Comparison of ENCODE assay signal across 25 cellular contexts in the genomic region with DNA sequence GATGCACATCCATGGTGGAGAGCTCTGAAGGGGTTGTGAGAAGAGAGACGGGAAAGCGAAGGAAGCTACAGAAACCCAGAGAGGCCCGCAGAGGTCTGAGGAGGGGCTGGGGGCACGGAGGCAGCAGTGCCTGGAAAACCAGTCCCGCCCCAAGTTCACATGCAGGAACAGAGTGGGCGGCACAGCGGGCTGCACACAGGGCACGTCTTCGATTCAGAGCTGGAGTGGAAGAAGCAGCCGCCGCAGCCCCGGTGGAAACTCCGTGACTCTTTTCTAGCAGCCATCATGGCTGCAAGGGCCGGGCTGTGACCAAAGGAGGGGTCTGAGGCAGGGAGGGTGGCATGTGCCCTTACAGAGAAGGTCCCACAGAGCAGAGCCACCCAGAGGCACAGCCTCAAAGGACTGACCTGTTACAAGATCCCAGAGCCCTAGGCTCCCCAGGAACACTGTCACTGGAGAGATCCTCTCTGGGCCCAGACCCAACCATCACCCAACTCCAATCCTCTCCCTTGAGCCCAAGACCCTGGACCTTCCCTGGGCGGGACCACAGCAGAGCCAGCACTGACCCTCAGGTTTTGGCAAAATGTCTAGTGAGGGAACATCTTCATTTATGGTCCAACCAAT. TPM values are rescaled to one million over a fixed set of nuclear protein-coding genes. Genes with fewer than 3 reads are reported as not detected.
DNase-seq lines count a peak whose midpoint lies in the region; ATAC-seq and TF ChIP-seq lines count a peak whose summit lies in the region.
"Had no signal": no experiment of that assay in that cellular context is flagged by ENCODE, and none has a peak within 500 bp of the region (broad histone marks: within the 10 kb centered on the region; RNA-seq: fewer than 3 reads in every experiment).

No MANE protein-coding gene starts in this region.

- no peak overlapping the region for H3K9ac ChIP-seq in neuronal stem cell (ENCODE audit: low read depth, low read length, poor library complexity)
- H3K9ac ChIP-seq in skeletal muscle tissue (ENCODE audit: low read depth in 1 of 3, low read length in 3 of 3) = peak overlapping the region in 1 of 3 donors; percentile 25
- H3K9ac ChIP-seq: GM23248 had no signal

- POLR2A ChIA-PET in Panc1 (lab: Charles Lee) = no interaction called here

- no peaks in the 10 kb centered on the region for H3K9me3 Mint-ChIP-seq in endothelial cell (ENCODE audit: unreplicated experiment)
- H3K9me3 Mint-ChIP-seq: CD8-positive, alpha-beta T cell had no signal

- no peaks in the 10 kb centered on the region for H3K4me1 Mint-ChIP-seq in endothelial cell (ENCODE audit: unreplicated experiment)

- H3K36me3 ChIP-seq in Panc1 (ENCODE audit: control insufficient read depth, insufficient read depth, low read length) = no peaks in the 10 kb centered on the region
- no peaks in the 10 kb centered on the region for H3K36me3 ChIP-seq in neuronal stem cell (replicated peaks in 1 of 2; ENCODE audit: control insufficient read depth in 2 of 2, insufficient read depth in 2 of 2, low read length in 2 of 2)
- H3K36me3 ChIP-seq in skeletal muscle tissue (ENCODE audit: control insufficient read depth in 3 of 3, insufficient read depth in 3 of 3, low read length in 3 of 3) = peaks cover 11 to 32% (median 19%) of the 10 kb centered on the region in 3 donors
- H3K36me3 ChIP-seq: BLaER1 treated with 17β-estradiol and CSF1 and Interleukin-3, amounts not matched to agents 10 nM and 100 nM; MG63 had no signal

- BruUV-seq in Panc1 (replicated peaks; lab: Mats Ljungman, UMichigan) = no TSS peak

- no peak for DNase-seq in Panc1 (ENCODE audit: low read depth, low spot score)
- no peak for DNase-seq in endothelial cell (ENCODE audit: low spot score)
- no peak for DNase-seq in neuronal stem cell (ENCODE audit: low spot score)
- DNase-seq in 8988T = no peak
- DNase-seq in activated T-cell treated with anti-CD3 and anti-CD28 coated beads, Interleukin-2, amount 50 U/mL, for 1 hour = no peak
- no peak for DNase-seq in stimulated activated CD4-positive, alpha-beta T cell treated with anti-CD3 and anti-CD28 coated beads, Interleukin-4, amount 100 ng/mL, for 1 hour
- DNase-seq: Caco-2; CD8-positive, alpha-beta T cell; GM23248; H7; KG1; MG63; NCI-H1105 treated with DMSO at 0.1 percent for 48 hours; NCI-H146; NCI-H1930; NCI-H446; NCI-H524 treated with DMSO at 0.1 percent for 48 hours; NCI-H82; NK-92 treated with Interleukin-12 subunit alpha and Interleukin-12 subunit beta, amount 100 ng/mL, for 24 hours; PC-9; SHP77 treated with DMSO at 0.1 percent for 48 hours had no signal

- H3K27me3 Mint-ChIP-seq in endothelial cell (ENCODE audit: unreplicated experiment) = peaks cover 8% of the 10 kb centered on the region

- H3K27ac Mint-ChIP-seq in endothelial cell (ENCODE audit: unreplicated experiment) = no peak overlapping the region
- H3K27ac Mint-ChIP-seq: CD8-positive, alpha-beta T cell had no signal

- no peak overlapping the region for H3K14ac ChIP-seq in neuronal stem cell (ENCODE audit: low read length)

- CTCF ChIA-PET in Panc1 (lab: Charles Lee) = interaction anchor here (0.6 kb wide), 1 partner anchor 374 kb away, joined by 7 read pairs; no protein-coding TSS in a partner anchor

- H3K9me3 ChIP-seq in Panc1 (ENCODE audit: control insufficient read depth, insufficient read depth, low read depth, low read length) = no peaks in the 10 kb centered on the region
- no peaks in the 10 kb centered on the region for H3K9me3 ChIP-seq in neuronal stem cell (replicated peaks in 1 of 2; ENCODE audit: control insufficient read depth in 2 of 2, insufficient read depth in 1 of 2, low read depth in 1 of 2, low read length in 2 of 2)
- no peaks in the 10 kb centered on the region for H3K9me3 ChIP-seq in skeletal muscle tissue (ENCODE audit: control insufficient read depth in 3 of 3, low read length in 3 of 3)
- H3K9me3 ChIP-seq: A549; BLaER1 treated with 17β-estradiol and CSF1 and Interleukin-3, amounts not matched to agents 10 nM and 100 nM; Caco-2; MG63 had no signal

- no peak overlapping the region for H2BK120ac ChIP-seq in neuronal stem cell (ENCODE audit: low read depth, low read length)

- no peak overlapping the region for H2BK12ac ChIP-seq in neuronal stem cell (ENCODE audit: low read length)

- no peak overlapping the region for H2AFZ ChIP-seq in neuronal stem cell (ENCODE audit: low read length)
- H2AFZ ChIP-seq: GM23248, PC-9 had no signal

- in situ Hi-C loops in Panc1 (cut with HindIII; ENCODE audit: low pct_unique_long_range_greater_than_20kb, low sequenced_read_pairs) = no loop called here

- no peak for TF ChIP-seq CTCF in Panc1 (IDR thresholded peaks at IDR 0.05)
- no peak for TF ChIP-seq CTCF in endothelial cell (IDR thresholded peaks at IDR 0.05; ENCODE audit: unreplicated experiment)

- ATAC-seq in Panc1 = peak; percentile 57; the same call in 1 of the 2 replicates
- ATAC-seq in activated CD4-positive, CD25-positive, alpha-beta regulatory T cell treated with anti-CD3 and anti-CD28 coated beads, Interleukin-2, amount 50 U/mL, for 24 hours = no peak
- ATAC-seq: CD8-positive, alpha-beta T cell had no signal

- H3K36me3 Mint-ChIP-seq in endothelial cell (ENCODE audit: low read depth, unreplicated experiment) = peaks cover 6% of the 10 kb centered on the region
- H3K36me3 Mint-ChIP-seq: CD8-positive, alpha-beta T cell had no signal

- WGBS in neuronal stem cell (ENCODE audit: extremely low coverage in 2 of 2, insufficient read length in 2 of 2, insufficient replicate concordance in 1 of 2), 2 donors = no CpG with 5 or more reads among the region's 15 CpGs

- H3K79me1 ChIP-seq in neuronal stem cell (ENCODE audit: low read depth, low read length) = no peaks in the 10 kb centered on the region

- no peak overlapping the region for H3K27ac ChIP-seq in Panc1 (ENCODE audit: low read length)
- no peak overlapping the region for H3K27ac ChIP-seq in neuronal stem cell (replicated peaks; ENCODE audit: low read length)
- peak overlapping the region; percentile 54 for H3K27ac ChIP-seq in skeletal muscle tissue (ENCODE audit: low read depth, low read length)
- H3K27ac ChIP-seq: A549, GM23248, PC-9 had no signal

- H3K4me3 Mint-ChIP-seq in endothelial cell (ENCODE audit: unreplicated experiment) = peak overlapping the region; percentile 14
- H3K4me3 Mint-ChIP-seq: CD8-positive, alpha-beta T cell had no signal

- no peak overlapping the region for H2BK15ac ChIP-seq in neuronal stem cell (ENCODE audit: low read length)

- peak overlapping the region; percentile 32 for H3K23ac ChIP-seq in neuronal stem cell (ENCODE audit: low read depth, low read length, poor library complexity)

- H4K8ac ChIP-seq in neuronal stem cell (ENCODE audit: low read depth, low read length) = no peak overlapping the region

- H3K4ac ChIP-seq in neuronal stem cell (ENCODE audit: low read length) = no peak overlapping the region

- H3K4me2 ChIP-seq in neuronal stem cell (ENCODE audit: insufficient read depth, low read length, poor library complexity, severe bottlenecking) = no peak overlapping the region
- H3K4me2 ChIP-seq: A549, PC-9 had no signal

- no peaks in the 10 kb centered on the region for H3K4me1 ChIP-seq in Panc1 (ENCODE audit: control insufficient read depth, insufficient read depth, low read length)
- H3K4me1 ChIP-seq in neuronal stem cell (ENCODE audit: control insufficient read depth in 2 of 2, insufficient read depth in 1 of 2, low read depth in 1 of 2, low read length in 2 of 2) = no peaks in the 10 kb centered on the region
- peaks cover 24 to 55% (median 35%) of the 10 kb centered on the region in 3 donors for H3K4me1 ChIP-seq in skeletal muscle tissue (ENCODE audit: control insufficient read depth in 3 of 3, insufficient read depth in 3 of 3, low read length in 3 of 3)
- H3K4me1 ChIP-seq: A549, Caco-2 had no signal

- no peak overlapping the region for H2BK5ac ChIP-seq in neuronal stem cell (ENCODE audit: low read length)

- no peak overlapping the region for H3K18ac ChIP-seq in neuronal stem cell (ENCODE audit: low read length)

- H3K27me3 ChIP-seq in Panc1 (ENCODE audit: control insufficient read depth, insufficient read depth, low read length) (no peaks in the 10 kb centered on the region), neuronal stem cell (ENCODE audit: control insufficient read depth in 3 of 3, insufficient read depth in 3 of 3, low read depth in 1 of 3, low read length in 3 of 3) (peaks cover 0 to 10% (median 0%) of the 10 kb centered on the region in 3 experiments), skeletal muscle tissue (ENCODE audit: control insufficient read depth in 3 of 3, insufficient read depth in 3 of 3, low read length in 3 of 3) (no peaks in the 10 kb centered on the region)
- H3K27me3 ChIP-seq: MG63 had no signal

- H3K4me3 ChIP-seq in Panc1 (ENCODE audit: low read depth in 2 of 2, low read length in 2 of 2) (no peak overlapping the region), neuronal stem cell (ENCODE audit: low read length in 2 of 2) (no peak overlapping the region), skeletal muscle tissue (ENCODE audit: low read length in 3 of 3) (no peak overlapping the region)
- H3K4me3 ChIP-seq: A549; BLaER1 treated with 17β-estradiol and CSF1 and Interleukin-3, amounts not matched to agents 10 nM and 100 nM; GM23248; MG63; PC-9 had no signal

- intact Hi-C loops in Panc1 (cut with micrococcal nuclease; ENCODE audit: unreplicated experiment) = no loop called here

- no peak overlapping the region for H4K91ac ChIP-seq in neuronal stem cell (ENCODE audit: low read depth, low read length, poor library complexity)

- H2AK5ac ChIP-seq in neuronal stem cell (ENCODE audit: low read depth, low read length) = no peak overlapping the region

RNA-seq across cellular contexts. Expression of a gene that starts 10.7 kb away (rescaled TPM):
- not detected for total RNA-seq in Panc1 (2021; ENCODE audit: unreplicated experiment)
- not detected for polyA plus RNA-seq in Panc1 (2012; ENCODE audit: insufficient read length)
- total RNA-seq in endothelial cell (ENCODE audit: unreplicated experiment) = not detected
- not detected for polyA plus RNA-seq in neuronal stem cell (2013, experiment 1 of 2)
- polyA plus RNA-seq in neuronal stem cell (2013, experiment 2 of 2) = not detected
- 9.9 TPM for total RNA-seq in skeletal muscle tissue
- total RNA-seq: Caco-2; CD8-positive, alpha-beta T cell; GM23248; H7; PC-9 had no signal
- polyA plus RNA-seq: A549, GM23248 had no signal

RNA-seq across cellular contexts. Expression of a gene that starts 38.7 kb away (rescaled TPM):
- 8.1 TPM for total RNA-seq in Panc1 (2021; ENCODE audit: unreplicated experiment)
- polyA plus RNA-seq in Panc1 (2012; ENCODE audit: insufficient read length) = 3.9 TPM
- total RNA-seq in endothelial cell (ENCODE audit: unreplicated experiment) = not detected
- not detected for polyA plus RNA-seq in neuronal stem cell (2013, experiment 1 of 2)
- 0.03 TPM for polyA plus RNA-seq in neuronal stem cell (2013, experiment 2 of 2)
- not detected for total RNA-seq in skeletal muscle tissue
- total RNA-seq: CD8-positive, alpha-beta T cell; GM23248; H7 had no signal
- polyA plus RNA-seq: GM23248 had no signal

RNA-seq across cellular contexts. Expression of a gene that starts 38.9 kb away (rescaled TPM):
- total RNA-seq in Panc1 (2021; ENCODE audit: unreplicated experiment) = 7.7 TPM
- 8.6 TPM for polyA plus RNA-seq in Panc1 (2012; ENCODE audit: insufficient read length)
- 9.0 TPM for total RNA-seq in endothelial cell (ENCODE audit: unreplicated experiment)
- 0.99 TPM for polyA plus RNA-seq in neuronal stem cell (2013, experiment 1 of 2)
- 0.84 TPM for polyA plus RNA-seq in neuronal stem cell (2013, experiment 2 of 2)
- 17.7 TPM for total RNA-seq in skeletal muscle tissue
- total RNA-seq: CD8-positive, alpha-beta T cell had no signal

RNA-seq across cellular contexts. Expression of a gene that starts 59.8 kb away (rescaled TPM):
- total RNA-seq in Panc1 (2021; ENCODE audit: unreplicated experiment) (9.2 TPM), endothelial cell (ENCODE audit: unreplicated experiment) (not detected), skeletal muscle tissue (not detected)
- 8.6 TPM for polyA plus RNA-seq in Panc1 (2012; ENCODE audit: insufficient read length)
- not detected for polyA plus RNA-seq in neuronal stem cell (2013, experiment 1 of 2)
- not detected for polyA plus RNA-seq in neuronal stem cell (2013, experiment 2 of 2)
- total RNA-seq: GM23248, H7 had no signal
- polyA plus RNA-seq: A549, GM23248 had no signal

Comparison
In these comparisons a context has a peak if more than half of its experiments do, and no peak if none do; other contexts are left out.
1. RNA of a gene that starts 10.7 kb away (total RNA-seq): 9.9 TPM in skeletal muscle tissue (single experiment); not detected in Panc1 (single experiment) and not detected in endothelial cell (single experiment); every median in the first group is over 10 times any median in the second.